8 cellular contexts compared by ENCODE assay signal in the genomic region with DNA sequence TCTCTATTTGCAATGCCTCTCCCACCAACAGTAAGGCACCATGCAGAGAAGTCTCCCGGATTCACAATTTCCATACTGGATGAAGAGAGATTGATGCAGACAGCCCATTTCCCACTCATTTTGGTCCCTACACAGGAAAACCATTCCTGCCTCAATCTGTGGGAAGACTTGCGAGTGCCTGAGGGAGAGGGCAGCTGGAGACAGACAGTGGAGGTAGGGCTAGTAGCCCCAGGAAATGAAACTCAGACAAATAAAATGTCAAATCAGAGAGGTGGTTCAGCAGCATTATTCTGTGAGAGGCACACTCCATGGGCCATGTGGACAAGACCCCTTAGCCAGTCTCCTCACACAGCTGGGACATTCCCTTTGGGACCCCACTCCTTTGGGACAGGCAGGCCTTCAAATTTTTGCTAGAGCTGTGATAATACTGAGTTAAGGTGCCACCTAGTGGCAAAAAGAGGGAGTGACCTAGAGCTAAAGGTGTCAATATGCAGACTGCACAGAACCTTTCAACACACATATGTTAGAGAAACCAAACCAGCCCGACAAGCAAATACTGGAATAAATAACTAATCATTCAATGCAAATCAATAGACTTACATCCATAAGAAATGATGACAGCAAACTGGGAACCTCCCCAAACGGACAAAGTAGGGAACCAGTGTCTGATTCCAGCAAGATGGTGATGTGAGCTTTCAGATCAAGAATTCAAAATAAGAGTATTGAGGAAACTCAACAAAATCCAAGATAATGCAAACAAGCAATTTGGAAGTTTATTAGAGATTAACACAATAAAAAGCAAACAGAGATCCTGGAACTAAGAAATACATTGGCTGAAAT.
DNase-seq lines count a peak whose midpoint lies in the region; ATAC-seq and TF ChIP-seq lines count a peak whose summit lies in the region.

No MANE protein-coding gene starts in this region.

- H3K27ac ChIP-seq in RWPE1 (no peak overlapping the region), upper lobe of right lung (no peak overlapping the region)

- intact Hi-C loops in upper lobe of right lung (cut with DNase I) = no loop called here

- TF ChIP-seq CTCF in RWPE1 (conservative IDR thresholded peaks at IDR 0.05; ENCODE audit: low read depth) = peak; percentile 66
- peak; percentile 62 for TF ChIP-seq CTCF in upper lobe of right lung (IDR thresholded peaks at IDR 0.05)

- no peaks in the 10 kb centered on the region for H3K27me3 ChIP-seq in upper lobe of right lung

- POLR2A ChIA-PET in RWPE1 (lab: Yijun Ruan, JAX; ENCODE audit: low non-redundant PET) = no interaction called here

- H3K9me3 ChIP-seq in upper lobe of right lung = no peaks in the 10 kb centered on the region

- DNase-seq in NCI-H2171 treated with DMSO at 0.1 percent for 48 hours (lab: John Stamatoyannopoulos, UW) (peak; percentile 0), NCI-H2171 (lab: John Stamatoyannopoulos, UW) (no peak), RWPE1 (ENCODE audit: low spot score) (no peak), glomerular endothelial cell (ENCODE audit: extremely low read depth, low read depth, low spot score) (peak; percentile 2), upper lobe of right lung (no peak), C1 segment of cervical spinal cord (lab: John Stamatoyannopoulos, UW) (no peak)

- ATAC-seq in GM18867 (IDR thresholded peaks at IDR 0.05; ENCODE audit: unreplicated experiment) (peak; percentile 96), HG03064 (IDR thresholded peaks at IDR 0.05; ENCODE audit: low read depth, unreplicated experiment) (peak; percentile 89), upper lobe of right lung (peak; percentile 69)

- no peaks in the 10 kb centered on the region for H3K4me1 ChIP-seq in upper lobe of right lung

- no peak overlapping the region for H3K4me3 ChIP-seq in upper lobe of right lung

- CTCF ChIA-PET in RWPE1 (lab: Yijun Ruan, JAX) = interaction anchor here (0.8 kb wide), 1 partner anchor 14 kb away, joined by 4 read pairs; no protein-coding TSS in a partner anchor

- no peaks in the 10 kb centered on the region for H3K36me3 ChIP-seq in upper lobe of right lung

Comparison
In these comparisons a context has a peak if more than half of its experiments do, and no peak if none do; other contexts are left out.
1. DNase-seq: peak in NCI-H2171 treated with DMSO at 0.1 percent for 48 hours (single experiment) and glomerular endothelial cell (single experiment); none in NCI-H2171 (single experiment), RWPE1 (single experiment), upper lobe of right lung (single experiment) and C1 segment of cervical spinal cord (0 of 14).
2. Peak in every context shown above with its lines, with median percentiles within 50 percentile points of each other: ATAC-seq.